ENCODE assay signal across 28 cellular contexts in genomic region chr11:120828847-120829246, GRCh38.
"Had no signal": no experiment of that assay in that cellular context is flagged by ENCODE, and none has a peak within 500 bp of the region (broad histone marks: within the 10 kb centered on the region; RNA-seq: fewer than 3 reads in every experiment).

No MANE protein-coding gene starts in this region.

- DNase-seq: colonic mucosa; effector CD8-positive, alpha-beta T cell; endodermal cell; erythroblast; esophagus squamous epithelium; foreskin melanocyte; glutamatergic neuron; left cardiac atrium; left lung; mesenchymal stem cell; mucosa of descending colon; naive B cell; ovary; posterior cingulate gyrus; psoas muscle; right lobe of liver; stimulated activated CD4-positive, alpha-beta T cell treated with anti-CD3 and anti-CD28 coated beads, Interleukin-2, amount 100 ng/mL, for 24 hours; stimulated activated CD4-positive, alpha-beta T cell treated with anti-CD3 and anti-CD28 coated beads, Interleukin-4, amount 100 ng/mL, for 24 hours; stimulated activated naive CD4-positive, alpha-beta T cell treated with Interleukin-2 at 50 U/mL for 16 hours; stomach; thyroid gland; trophoblast cell had no signal

- H3K9me3 Mint-ChIP-seq: dendritic cell treated with granulocyte-macrophage colony-stimulating factor and Interleukin-4, amounts not matched to agents 40 ng/mL and 50 ng/mL, for 4 days; endodermal cell; mesothelial cell of epicardium; nephron; stimulated activated effector memory CD8-positive, alpha-beta T cell treated with anti-CD3 and anti-CD28 coated beads, Interleukin-12 subunit alpha, Interleukin-12 subunit beta, amount 100 ng/mL, for 72 hours had no signal

- H3K4me1 Mint-ChIP-seq: naive B cell; stimulated activated effector memory CD8-positive, alpha-beta T cell treated with anti-CD3 and anti-CD28 coated beads, Interleukin-12 subunit alpha, Interleukin-12 subunit beta, amount 100 ng/mL, for 72 hours had no signal

- H3K36me3 Mint-ChIP-seq: mesothelial cell of epicardium; naive B cell; stimulated activated effector memory CD8-positive, alpha-beta T cell treated with anti-CD3 and anti-CD28 coated beads, Interleukin-12 subunit alpha, Interleukin-12 subunit beta, amount 100 ng/mL, for 72 hours had no signal

- H3K36me3 ChIP-seq: colonic mucosa, esophagus squamous epithelium, left lung, ovary, right lobe of liver, stomach, thyroid gland, vagina had no signal

- H3K27me3 ChIP-seq: colonic mucosa, ovary, right lobe of liver, thyroid gland, vagina had no signal

- H3K27ac ChIP-seq: colonic mucosa, esophagus squamous epithelium, left lung, ovary, psoas muscle, right lobe of liver, stomach, thyroid gland, vagina had no signal

- H3K4me3 Mint-ChIP-seq: dendritic cell treated with granulocyte-macrophage colony-stimulating factor and Interleukin-4, amounts not matched to agents 40 ng/mL and 50 ng/mL, for 4 days; endodermal cell; mesothelial cell of epicardium; nephron; stimulated activated effector memory CD8-positive, alpha-beta T cell treated with anti-CD3 and anti-CD28 coated beads, Interleukin-12 subunit alpha, Interleukin-12 subunit beta, amount 100 ng/mL, for 72 hours had no signal

- ATAC-seq: left cardiac atrium; left lung; mucosa of descending colon; psoas muscle; right lobe of liver; stimulated activated effector memory CD8-positive, alpha-beta T cell treated with anti-CD3 and anti-CD28 coated beads, Interleukin-12 subunit alpha, Interleukin-12 subunit beta, amount 100 ng/mL, for 72 hours had no signal

- H3K4me3 ChIP-seq: colonic mucosa, esophagus squamous epithelium, left lung, mucosa of descending colon, ovary, psoas muscle, right lobe of liver, smooth muscle cell, stomach, thyroid gland, vagina had no signal

- H3K4me1 ChIP-seq: colonic mucosa, esophagus squamous epithelium, left lung, psoas muscle, right lobe of liver, stomach, thyroid gland, vagina had no signal

- H3K9me3 ChIP-seq: colonic mucosa, esophagus squamous epithelium, left lung, mucosa of descending colon, ovary, psoas muscle, right lobe of liver, stomach, thyroid gland, vagina had no signal

- H3K27ac Mint-ChIP-seq: dendritic cell treated with granulocyte-macrophage colony-stimulating factor and Interleukin-4, amounts not matched to agents 40 ng/mL and 50 ng/mL, for 4 days; endodermal cell; mesothelial cell of epicardium; stimulated activated effector memory CD8-positive, alpha-beta T cell treated with anti-CD3 and anti-CD28 coated beads, Interleukin-12 subunit alpha, Interleukin-12 subunit beta, amount 100 ng/mL, for 72 hours had no signal
